In genomic region chr20:35773154-35773751, GRCh38 we compare ENCODE assay signal across 8 cellular contexts. TPM values are rescaled to one million over a fixed set of nuclear protein-coding genes. Genes with fewer than 3 reads are reported as not detected.
DNase-seq lines count a peak whose midpoint lies in the region; ATAC-seq, FAIRE-seq and TF ChIP-seq lines count a peak whose summit lies in the region.

No MANE protein-coding gene starts in this region.

- TF ChIP-seq POLR2A in right lobe of liver (IDR thresholded peaks at IDR 0.05) = peak; percentile 21

- H3K27me3 ChIP-seq in right lobe of liver = no peaks in the 10 kb centered on the region
- no peaks in the 10 kb centered on the region for H3K27me3 ChIP-seq in subcutaneous abdominal adipose tissue (ENCODE audit: control insufficient read depth in 5 of 5, insufficient read depth in 4 of 5, low read length in 5 of 5)

- no peak for TF ChIP-seq CTCF in GM20000 (IDR thresholded peaks at IDR 0.05; ENCODE audit: extremely low read depth, missing control alignments)
- TF ChIP-seq CTCF in RWPE1 (conservative IDR thresholded peaks at IDR 0.05; ENCODE audit: low read depth) = no peak
- no peak for TF ChIP-seq CTCF in MCF 10A (IDR thresholded peaks at IDR 0.05; ENCODE audit: unreplicated experiment)
- TF ChIP-seq CTCF in right lobe of liver (IDR thresholded peaks at IDR 0.05) = no peak

- BruUV-seq in MCF 10A (replicated peaks; lab: Mats Ljungman, UMichigan) = no TSS peak

- no peaks in the 10 kb centered on the region for H3K9me3 ChIP-seq in right lobe of liver
- no peaks in the 10 kb centered on the region for H3K9me3 ChIP-seq in subcutaneous abdominal adipose tissue (ENCODE audit: control insufficient read depth in 5 of 5, low read length in 5 of 5)

- H3K4me3 Mint-ChIP-seq in MCF 10A (ENCODE audit: unreplicated experiment) = peak overlapping the region; percentile 91

- CTCF ChIA-PET in RWPE1 (lab: Yijun Ruan, JAX) = no interaction called here
- CTCF ChIA-PET in MCF 10A (lab: Yijun Ruan, JAX) = interaction anchor here (1.4 kb wide), 1 partner anchor 31 kb away, joined by 9 read pairs; the partner anchor contains the start of gene RBM39

- H3K4me1 Mint-ChIP-seq in MCF 10A (ENCODE audit: insufficient read depth, unreplicated experiment) = peaks cover 53% of the 10 kb centered on the region

- no peaks in the 10 kb centered on the region for H3K27me3 Mint-ChIP-seq in MCF 10A (ENCODE audit: insufficient read depth, unreplicated experiment)

- H3K9me3 Mint-ChIP-seq in MCF 10A (ENCODE audit: unreplicated experiment) = no peaks in the 10 kb centered on the region

- H3K27ac ChIP-seq in RWPE1 = peak overlapping the region; percentile 51; the same call in 1 of the 2 replicates
- peak overlapping the region; percentile 87 to 90 (median 88) for H3K27ac ChIP-seq in right lobe of liver
- H3K27ac ChIP-seq in subcutaneous abdominal adipose tissue (ENCODE audit: low read depth, low read length) = peak overlapping the region; percentile 79

- peak in 3 of 4 donors; percentile 1 to 9 (median 2) for ATAC-seq in right lobe of liver
- ATAC-seq in GM19035 (IDR thresholded peaks at IDR 0.05; ENCODE audit: unreplicated experiment) = no peak

- intact Hi-C loops in MCF 10A (cut with micrococcal nuclease) (no loop called here), right lobe of liver (cut with DNase I) (no loop called here)

- peak overlapping the region; percentile 97 for H3K27ac Mint-ChIP-seq in MCF 10A (ENCODE audit: low read depth, unreplicated experiment)

- FAIRE-seq in RCC 7860 (lab: Jason Lieb, UNC) = no peak

- H3K9ac ChIP-seq in subcutaneous abdominal adipose tissue (ENCODE audit: low read length in 5 of 5) = peak overlapping the region; percentile 4 to 95 (median 79)

- H3K4me3 ChIP-seq in right lobe of liver (peak overlapping the region in 1 of 3 donors; percentile 68), subcutaneous abdominal adipose tissue (ENCODE audit: low read depth in 1 of 5, low read length in 5 of 5) (peak overlapping the region; percentile 71 to 82 (median 78))

- H3K36me3 Mint-ChIP-seq in MCF 10A (ENCODE audit: insufficient read depth, unreplicated experiment) = peaks cover 18% of the 10 kb centered on the region

- DNase-seq in GM20000 (ENCODE audit: low spot score) = peak; percentile 41
- DNase-seq in RWPE1 (ENCODE audit: low spot score) = no peak
- peak; percentile 11 for DNase-seq in MCF 10A (ENCODE audit: unreplicated experiment)
- no peak for DNase-seq in right lobe of liver
- DNase-seq in foreskin melanocyte = no peak
- no peak for DNase-seq in RCC 7860 (ENCODE audit: low spot score)

- H3K4me1 ChIP-seq in right lobe of liver (peaks cover 0 to 21% (median 7%) of the 10 kb centered on the region in 4 donors), subcutaneous abdominal adipose tissue (ENCODE audit: control insufficient read depth in 5 of 5, insufficient read depth in 5 of 5, low read length in 5 of 5) (peaks cover 17 to 63% (median 51%) of the 10 kb centered on the region in 5 donors)

- WGBS in right lobe of liver (ENCODE audit: insufficient coverage, low coverage, low lambda C conversion rate, missing lambda C conversion rate) = 45% methylated on average over 8 of the region's 8 CpGs

- no peaks in the 10 kb centered on the region for H3K36me3 ChIP-seq in right lobe of liver
- peaks cover 0 to 8% (median 5%) of the 10 kb centered on the region in 5 donors for H3K36me3 ChIP-seq in subcutaneous abdominal adipose tissue (ENCODE audit: control insufficient read depth in 5 of 5, insufficient read depth in 5 of 5, low read length in 5 of 5)

- POLR2A ChIA-PET in RWPE1 (lab: Yijun Ruan, JAX; ENCODE audit: low non-redundant PET) (no interaction called here), MCF 10A (lab: Yijun Ruan, JAX) (interaction anchor here (0.5 to 12.5 kb wide), 13 partner anchors 8 to 181 kb away, joined by 3 to 617 read pairs (median 7); partner anchors contain the start of genes CPNE1, NFS1, RBM12 and RBM39)

RNA-seq across cellular contexts. Expression of gene PHF20, which starts 1.4 kb away (rescaled TPM):
- total RNA-seq in MCF 10A (2022) (64.2 and 74.7 TPM in 2 replicates), right lobe of liver (10 to 100 TPM in 5 of 6 experiments, 1 to 10 TPM in 1; 9.3 to 16.7 (median 14.5) TPM)

RNA-seq across cellular contexts. Expression of gene RBM39, which starts 31.2 kb away (rescaled TPM):
- 380 and 438 TPM in 2 replicates for total RNA-seq in MCF 10A (2022)
- 100 to 1,000 TPM in 5 of 6 experiments, 10 to 100 TPM in 1; 86.4 to 166 (median 120) TPM for total RNA-seq in right lobe of liver

Comparison
In these comparisons a context has a peak if more than half of its experiments do, and no peak if none do; other contexts are left out.
1. DNase-seq: peak in GM20000 (single experiment) and MCF 10A (single experiment); none in RWPE1 (single experiment), right lobe of liver (0 of 3), foreskin melanocyte (single experiment) and RCC 7860 (single experiment).
2. Peak in every context shown above with its lines, with median percentiles within 50 percentile points of each other: H3K27ac ChIP-seq.